In the genomic region with DNA sequence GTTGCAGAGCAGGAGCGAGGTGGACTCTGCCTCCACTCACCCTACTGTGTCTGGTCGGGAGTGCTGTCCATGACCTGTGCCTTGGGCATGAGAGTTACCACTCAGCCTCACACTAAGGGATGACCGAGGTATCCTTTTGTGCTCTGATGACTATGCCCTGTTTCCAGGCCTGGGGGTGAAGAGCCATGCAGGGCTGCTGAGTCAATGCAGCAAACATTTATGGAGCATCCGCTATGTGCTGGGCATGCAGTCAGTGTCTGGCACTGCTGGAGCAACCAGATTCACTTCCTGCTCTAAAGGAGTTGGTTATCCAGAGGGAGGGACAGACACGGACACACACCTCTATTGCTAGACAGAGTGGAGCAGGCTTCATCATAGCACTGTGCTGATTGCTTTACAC, we compare ENCODE assay signal across 18 cellular contexts. TPM values are rescaled to one million over a fixed set of nuclear protein-coding genes. Genes with fewer than 3 reads are reported as not detected.
A peak's percentile ranks its signal among the peaks of the same experiment; 100 is the strongest.
DNase-seq lines count a peak whose midpoint lies in the region; ATAC-seq and TF ChIP-seq lines count a peak whose summit lies in the region.
"Had no signal": no experiment of that assay in that cellular context is flagged by ENCODE, and none has a peak within 500 bp of the region (broad histone marks: within the 10 kb centered on the region; RNA-seq: fewer than 3 reads in every experiment).

No MANE protein-coding gene starts in this region.

- H3K27me3 ChIP-seq in MG63, result peaks cover 2% of the 10 kb centered on the region
- H3K27me3 ChIP-seq in prostate gland (replicated peaks; ENCODE audit: insufficient read depth), result no peaks in the 10 kb centered on the region
- H3K27me3 ChIP-seq: ascending aorta had no signal

- H3K27ac ChIP-seq in prostate gland, result no peak overlapping the region
- H3K27ac ChIP-seq: ascending aorta had no signal

- H3K36me3 Mint-ChIP-seq in chondrocyte (ENCODE audit: low read depth), result no peaks in the 10 kb centered on the region
- H3K36me3 Mint-ChIP-seq: CD4-positive, CD25-positive, alpha-beta regulatory T cell; mesothelial cell of epicardium; stimulated activated effector memory CD8-positive, alpha-beta T cell treated with anti-CD3 and anti-CD28 coated beads, Interleukin-12 subunit alpha, Interleukin-12 subunit beta, amount 100 ng/mL, for 72 hours had no signal

- H3K4me3 ChIP-seq in MG63 (no peak overlapping the region), prostate gland (no peak overlapping the region)
- H3K4me3 ChIP-seq: ascending aorta had no signal

- H3K36me3 ChIP-seq in MG63 (no peaks in the 10 kb centered on the region), prostate gland (no peaks in the 10 kb centered on the region)
- H3K36me3 ChIP-seq: ascending aorta had no signal

- H3K9me3 Mint-ChIP-seq in chondrocyte (ENCODE audit: low read depth), result no peaks in the 10 kb centered on the region
- H3K9me3 Mint-ChIP-seq: activated T-cell treated with anti-CD3 and anti-CD28 coated beads, Interleukin-2, amount 50 U/mL, for 4 hours; CD4-positive, CD25-positive, alpha-beta regulatory T cell; mesothelial cell of epicardium; stimulated activated effector memory CD8-positive, alpha-beta T cell treated with anti-CD3 and anti-CD28 coated beads, Interleukin-12 subunit alpha, Interleukin-12 subunit beta, amount 100 ng/mL, for 72 hours had no signal

- in situ Hi-C loops in Caki2 (cut with HindIII; ENCODE audit: low pct_unique_long_range_greater_than_20kb, low sequenced_read_pairs), result no loop called here

- TF ChIP-seq CTCF in chondrocyte (IDR thresholded peaks at IDR 0.05) (no peak), prostate gland (IDR thresholded peaks at IDR 0.05) (no peak)

- intact Hi-C loops in prostate gland (cut with DNase I), result no loop called here

- 85% methylated on average over 5 of the region's 5 CpGs for WGBS in prostate gland

- DNase-seq in Caki2 (ENCODE audit: low read depth) (peak; percentile 86), MG63 (peak; percentile 95), chondrocyte (ENCODE audit: low spot score) (no peak), mucosa of gallbladder (ENCODE audit: low spot score) (peak; percentile 32), prostate gland (ENCODE audit: low spot score) (no peak), erythroblast (lab: John Stamatoyannopoulos, UW) (no peak)
- DNase-seq in stimulated activated naive CD4-positive, alpha-beta T cell (lab: John Stamatoyannopoulos, UW), result no peak
- DNase-seq: activated CD4-positive, alpha-beta T cell treated with anti-CD3 and anti-CD28 coated beads for 36 hours; activated T-cell treated with anti-CD3 and anti-CD28 coated beads, Interleukin-2, amount 50 U/mL, for 4 hours; CD4-positive, CD25-positive, alpha-beta regulatory T cell; NCI-H1092 treated with DMSO at 0.1 percent for 48 hours; NCI-H526; posterior cingulate gyrus; stimulated activated CD4-positive, alpha-beta T cell treated with anti-CD3 and anti-CD28 coated beads, Interleukin-2, amount 100 ng/mL, for 24 hours had no signal

- TF ChIP-seq POLR2A in prostate gland (IDR thresholded peaks at IDR 0.05) (no peak), erythroblast (IDR thresholded peaks at IDR 0.05; ENCODE audit: low read length) (no peak)

- H3K9me3 ChIP-seq in MG63 (no peaks in the 10 kb centered on the region), prostate gland (no peaks in the 10 kb centered on the region)
- H3K9me3 ChIP-seq: ascending aorta had no signal

- H3K4me3 Mint-ChIP-seq in chondrocyte (ENCODE audit: unreplicated experiment), result no peak overlapping the region
- H3K4me3 Mint-ChIP-seq: activated CD4-positive, alpha-beta T cell treated with anti-CD3 and anti-CD28 coated beads for 36 hours; activated T-cell treated with anti-CD3 and anti-CD28 coated beads, Interleukin-2, amount 50 U/mL, for 4 hours; CD4-positive, CD25-positive, alpha-beta regulatory T cell; mesothelial cell of epicardium; stimulated activated effector memory CD8-positive, alpha-beta T cell treated with anti-CD3 and anti-CD28 coated beads, Interleukin-12 subunit alpha, Interleukin-12 subunit beta, amount 100 ng/mL, for 72 hours had no signal

- H3K27me3 Mint-ChIP-seq in chondrocyte (ENCODE audit: low read depth), result no peaks in the 10 kb centered on the region

- peak overlapping the region; percentile 80 for H3K27ac Mint-ChIP-seq in chondrocyte (ENCODE audit: unreplicated experiment)
- H3K27ac Mint-ChIP-seq: activated CD4-positive, alpha-beta T cell treated with anti-CD3 and anti-CD28 coated beads for 36 hours; CD4-positive, CD25-positive, alpha-beta regulatory T cell; mesothelial cell of epicardium; stimulated activated effector memory CD8-positive, alpha-beta T cell treated with anti-CD3 and anti-CD28 coated beads, Interleukin-12 subunit alpha, Interleukin-12 subunit beta, amount 100 ng/mL, for 72 hours had no signal

- H3K4me1 ChIP-seq in prostate gland (replicated peaks), result no peaks in the 10 kb centered on the region
- H3K4me1 ChIP-seq: ascending aorta had no signal

- ATAC-seq in HG02981 (IDR thresholded peaks at IDR 0.05; ENCODE audit: unreplicated experiment), result no peak
- ATAC-seq: activated CD4-positive, alpha-beta T cell treated with anti-CD3 and anti-CD28 coated beads for 36 hours; activated T-cell treated with anti-CD3 and anti-CD28 coated beads, Interleukin-2, amount 50 U/mL, for 4 hours; stimulated activated effector memory CD8-positive, alpha-beta T cell treated with anti-CD3 and anti-CD28 coated beads, Interleukin-12 subunit alpha, Interleukin-12 subunit beta, amount 100 ng/mL, for 72 hours had no signal

- peaks cover 22% of the 10 kb centered on the region for H3K4me1 Mint-ChIP-seq in chondrocyte (ENCODE audit: low read depth)
- H3K4me1 Mint-ChIP-seq: activated CD4-positive, alpha-beta T cell treated with anti-CD3 and anti-CD28 coated beads for 36 hours; CD4-positive, CD25-positive, alpha-beta regulatory T cell; mesothelial cell of epicardium; stimulated activated effector memory CD8-positive, alpha-beta T cell treated with anti-CD3 and anti-CD28 coated beads, Interleukin-12 subunit alpha, Interleukin-12 subunit beta, amount 100 ng/mL, for 72 hours had no signal

RNA-seq across cellular contexts. Expression of gene HNF1B, which starts 7.6 kb away (rescaled TPM):
- total RNA-seq in Caki2 (2014; rRNA removed; shearing (Covaris generic); ENCODE audit: low replicate concordance), result 3.6 and 11.4 TPM in 2 replicates
- total RNA-seq in MG63 (2014; rRNA removed; shearing (Covaris generic); ENCODE audit: low replicate concordance), result not detected in 2 replicates
- total RNA-seq in chondrocyte, result 3.6 to 10.5 TPM (median 10.1 TPM) in 3 replicates
- total RNA-seq in mucosa of gallbladder, result 142 TPM
- 1 to 10 TPM; 2.7 to 7.0 TPM for total RNA-seq in prostate gland
- total RNA-seq: activated CD4-positive, alpha-beta T cell treated with anti-CD3 and anti-CD28 coated beads for 36 hours; ascending aorta; CD4-positive, CD25-positive, alpha-beta regulatory T cell had no signal

Comparison
In these comparisons a context has a peak if more than half of its experiments do, and no peak if none do; other contexts are left out.
1. DNase-seq: peak in Caki2 (single experiment), MG63 (single experiment) and mucosa of gallbladder (single experiment); none in chondrocyte (single experiment), prostate gland (single experiment), erythroblast (0 of 2) and stimulated activated naive CD4-positive, alpha-beta T cell (0 of 6).
2. RNA of gene HNF1B, which starts 7.6 kb away (total RNA-seq): 142 TPM in mucosa of gallbladder (single experiment); 3.6 to 11.4 TPM in Caki2, 3.6 to 10.5 TPM in chondrocyte, 2.7 to 7.0 TPM in prostate gland and not detected in MG63; every median in the first group is over 10 times any median in the second.